In genomic region chr7:5677538-5678294, GRCh38 we compare ENCODE assay signal across 8 cellular contexts.
DNase-seq lines count a peak whose midpoint lies in the region; ATAC-seq, FAIRE-seq and TF ChIP-seq lines count a peak whose summit lies in the region.

No MANE protein-coding gene starts in this region.

- no peak overlapping the region for H3K4me3 ChIP-seq in Caco-2 (ENCODE audit: low read depth, low read length)

- H3K27me3 Mint-ChIP-seq in Caco-2 (ENCODE audit: insufficient read depth, unreplicated experiment), result no peaks in the 10 kb centered on the region

- no peaks in the 10 kb centered on the region for H3K9me3 Mint-ChIP-seq in Caco-2 (ENCODE audit: unreplicated experiment)

- H3K36me3 Mint-ChIP-seq in Caco-2 (ENCODE audit: insufficient read depth, unreplicated experiment), result peaks cover 11% of the 10 kb centered on the region

- no peaks in the 10 kb centered on the region for H3K4me1 ChIP-seq in Caco-2

- ATAC-seq in GM18909 (IDR thresholded peaks at IDR 0.05; ENCODE audit: poor library complexity, unreplicated experiment) (no peak), HG02852 (IDR thresholded peaks at IDR 0.05; ENCODE audit: unreplicated experiment) (no peak)

- BruUV-seq in Caco-2 (replicated peaks; lab: Mats Ljungman, UMichigan), result no TSS peak

- peak; percentile 64 to 71 for DNase-seq in Caco-2
- peak; percentile 65 for DNase-seq in HEK293T (ENCODE audit: extremely low spot score)
- peak; percentile 58 for DNase-seq in RCC 7860 (ENCODE audit: low spot score)
- DNase-seq in astrocyte of the hippocampus (ENCODE audit: low read depth, low spot score), result peak; percentile 83
- DNase-seq in hepatic stellate cell (ENCODE audit: low spot score), result peak; percentile 62
- DNase-seq in renal cortical epithelial cell (ENCODE audit: low read depth), result peak; percentile 59

- no peak for FAIRE-seq in RCC 7860 (lab: Jason Lieb, UNC)

- TF ChIP-seq CTCF in Caco-2 (IDR thresholded peaks at IDR 0.05; ENCODE audit: insufficient read depth in 1 of 2, low read depth in 1 of 2, low read length in 1 of 2, severe bottlenecking in 1 of 2, unreplicated experiment in 1 of 2), result peak; percentile 65 to 75

- no peaks in the 10 kb centered on the region for H3K27me3 ChIP-seq in Caco-2 (replicated peaks; ENCODE audit: control insufficient read depth, insufficient read depth, low read length)

- intact Hi-C loops in Caco-2 (cut with micrococcal nuclease; ENCODE audit: unreplicated experiment), result loop anchor here (1.0 kb wide), 2 partner anchors 27 to 183 kb away; no protein-coding TSS in a partner anchor

- H3K36me3 ChIP-seq in Caco-2 (ENCODE audit: control insufficient read depth, insufficient read depth, low read length), result no peaks in the 10 kb centered on the region; the same call in 1 of the 2 replicates

- CTCF ChIA-PET in Caco-2 (lab: Charles Lee) (interaction anchor here (0.6 to 1.8 kb wide), 14 partner anchors 10 to 183 kb away, joined by 3 to 20 read pairs (median 4); no protein-coding TSS in a partner anchor), HEK293T (lab: Yijun Ruan, JAX) (interaction anchor here (0.6 to 1.6 kb wide), 11 partner anchors 8 to 186 kb away, joined by 3 to 10 read pairs (median 4); no protein-coding TSS in a partner anchor)

- H3K4me3 Mint-ChIP-seq in Caco-2 (ENCODE audit: unreplicated experiment), result no peak overlapping the region

- POLR2A ChIA-PET in Caco-2 (lab: Charles Lee) (interaction anchor here (1.0 kb wide), 1 partner anchor 154 kb away, joined by 4 read pairs; no protein-coding TSS in a partner anchor), HEK293T (lab: Yijun Ruan, JAX) (no interaction called here)

- H3K4me1 Mint-ChIP-seq in Caco-2 (ENCODE audit: low read depth, unreplicated experiment), result peaks cover 13% of the 10 kb centered on the region

- H3K9me3 ChIP-seq in Caco-2, result no peaks in the 10 kb centered on the region

- no peak overlapping the region for H3K27ac Mint-ChIP-seq in Caco-2 (ENCODE audit: unreplicated experiment)

TF ChIP-seq in HEK293T, 16 proteins besides CTCF, POLR2A, EP300 and RAD21:
- no peak for TF ChIP-seq CTBP1 (IDR thresholded peaks at IDR 0.05; ENCODE audit: borderline replicate concordance)
- no peak for TF ChIP-seq FOXA1 (IDR thresholded peaks at IDR 0.05)
- TF ChIP-seq, protein P1, sequence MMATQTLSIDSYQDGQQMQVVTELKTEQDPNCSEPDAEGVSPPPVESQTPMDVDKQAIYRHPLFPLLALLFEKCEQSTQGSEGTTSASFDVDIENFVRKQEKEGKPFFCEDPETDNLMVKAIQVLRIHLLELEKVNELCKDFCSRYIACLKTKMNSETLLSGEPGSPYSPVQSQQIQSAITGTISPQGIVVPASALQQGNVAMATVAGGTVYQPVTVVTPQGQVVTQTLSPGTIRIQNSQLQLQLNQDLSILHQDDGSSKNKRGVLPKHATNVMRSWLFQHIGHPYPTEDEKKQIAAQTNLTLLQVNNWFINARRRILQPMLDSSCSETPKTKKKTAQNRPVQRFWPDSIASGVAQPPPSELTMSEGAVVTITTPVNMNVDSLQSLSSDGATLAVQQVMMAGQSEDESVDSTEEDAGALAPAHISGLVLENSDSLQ (IDR thresholded peaks at IDR 0.05), result no peak
- TF ChIP-seq LEF1 (IDR thresholded peaks at IDR 0.05; ENCODE audit: borderline replicate concordance), result no peak
- TF ChIP-seq NFRKB (IDR thresholded peaks at IDR 0.05), result no peak
- TF ChIP-seq FOXM1 (IDR thresholded peaks at IDR 0.05; ENCODE audit: borderline replicate concordance), result no peak
- TF ChIP-seq L3MBTL2 (conservative IDR thresholded peaks at IDR 0.05), result no peak
- TF ChIP-seq BHLHE40 (IDR thresholded peaks at IDR 0.05; ENCODE audit: borderline replicate concordance), result no peak
- no peak for TF ChIP-seq TARDBP (IDR thresholded peaks at IDR 0.05)
- no peak for TF ChIP-seq HDGF (IDR thresholded peaks at IDR 0.05; ENCODE audit: borderline replicate concordance)
- no peak for TF ChIP-seq ELF4 (IDR thresholded peaks at IDR 0.05)
- no peak for TF ChIP-seq ZNF384 (IDR thresholded peaks at IDR 0.05)
- no peak for TF ChIP-seq SUZ12 (IDR thresholded peaks at IDR 0.05)
TF ChIP-seq in HEK293T: peak in this region for 0.
